In the genomic region with DNA sequence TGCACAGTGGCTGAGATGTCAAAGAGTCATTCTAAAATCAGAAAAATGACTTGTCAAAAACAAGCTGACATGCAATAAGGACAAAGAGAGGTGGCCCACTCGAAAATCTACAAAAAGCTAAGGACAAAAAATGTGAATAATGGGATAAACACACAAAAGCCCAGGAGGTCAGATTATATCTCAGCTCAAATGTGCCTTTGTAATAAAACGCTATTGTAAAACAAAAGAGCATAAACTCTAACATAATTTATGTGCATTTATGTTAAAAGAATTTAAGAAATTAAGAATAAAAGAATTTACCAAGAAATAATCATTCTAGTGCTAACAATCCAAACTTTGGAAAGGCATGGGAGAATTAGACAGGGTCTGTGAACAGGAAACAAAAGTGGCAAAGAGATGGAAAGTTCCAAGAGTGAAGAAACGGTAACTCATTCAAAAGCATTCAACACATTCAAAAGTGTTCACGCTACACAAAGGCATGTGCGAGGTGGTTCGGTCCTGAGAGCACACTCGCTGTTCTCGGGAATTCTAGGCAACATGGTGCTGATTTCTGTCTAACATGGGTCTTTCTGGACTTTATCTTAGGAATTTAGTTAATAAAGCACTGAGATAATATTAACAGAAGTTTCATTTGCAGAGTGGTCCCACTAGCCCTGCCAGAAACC, we compare ENCODE assay signal across 15 cellular contexts.
"Had no signal": no experiment of that assay in that cellular context is flagged by ENCODE, and none has a peak within 500 bp of the region (broad histone marks: within the 10 kb centered on the region; RNA-seq: fewer than 3 reads in every experiment).

No MANE protein-coding gene starts in this region.

- DNase-seq: activated B cell treated with CpG ODN at 0.5 μM for 24 hours; activated CD4-positive, alpha-beta T cell treated with anti-CD3 and anti-CD28 coated beads, Interleukin-2, amount 10 ng/mL, durations not matched to agents 7 days and 5 days; activated CD8-positive, alpha-beta memory T cell treated with anti-CD3 and anti-CD28 coated beads for 24 hours; activated naive CD4-positive, alpha-beta T cell treated with anti-CD3 and anti-CD28 coated beads for 36 hours; activated T-cell treated with anti-CD3 and anti-CD28 coated beads for 4 hours; cortex of kidney; erythroblast; midbrain; naive thymus-derived CD8-positive, alpha-beta T cell; nucleus accumbens; spleen; stimulated activated CD4-positive, alpha-beta T cell treated with anti-CD3 and anti-CD28 coated beads, Interleukin-2, amount 100 ng/mL, for 24 hours; stimulated activated naive CD4-positive, alpha-beta T cell had no signal

- H3K27ac ChIP-seq: spleen had no signal

- H3K27me3 ChIP-seq: spleen had no signal

- ATAC-seq: activated T-helper 17 cell treated with anti-CD3 and anti-CD28 coated beads, Interleukin-2, amount 50 U/mL, for 72 hours; naive thymus-derived CD8-positive, alpha-beta T cell had no signal

- H3K4me3 ChIP-seq: spleen had no signal

- FAIRE-seq: astrocyte had no signal

- H3K36me3 ChIP-seq: spleen had no signal

- H3K9me3 ChIP-seq: spleen had no signal
